ENCODE assay signal across 28 cellular contexts in the genomic region with DNA sequence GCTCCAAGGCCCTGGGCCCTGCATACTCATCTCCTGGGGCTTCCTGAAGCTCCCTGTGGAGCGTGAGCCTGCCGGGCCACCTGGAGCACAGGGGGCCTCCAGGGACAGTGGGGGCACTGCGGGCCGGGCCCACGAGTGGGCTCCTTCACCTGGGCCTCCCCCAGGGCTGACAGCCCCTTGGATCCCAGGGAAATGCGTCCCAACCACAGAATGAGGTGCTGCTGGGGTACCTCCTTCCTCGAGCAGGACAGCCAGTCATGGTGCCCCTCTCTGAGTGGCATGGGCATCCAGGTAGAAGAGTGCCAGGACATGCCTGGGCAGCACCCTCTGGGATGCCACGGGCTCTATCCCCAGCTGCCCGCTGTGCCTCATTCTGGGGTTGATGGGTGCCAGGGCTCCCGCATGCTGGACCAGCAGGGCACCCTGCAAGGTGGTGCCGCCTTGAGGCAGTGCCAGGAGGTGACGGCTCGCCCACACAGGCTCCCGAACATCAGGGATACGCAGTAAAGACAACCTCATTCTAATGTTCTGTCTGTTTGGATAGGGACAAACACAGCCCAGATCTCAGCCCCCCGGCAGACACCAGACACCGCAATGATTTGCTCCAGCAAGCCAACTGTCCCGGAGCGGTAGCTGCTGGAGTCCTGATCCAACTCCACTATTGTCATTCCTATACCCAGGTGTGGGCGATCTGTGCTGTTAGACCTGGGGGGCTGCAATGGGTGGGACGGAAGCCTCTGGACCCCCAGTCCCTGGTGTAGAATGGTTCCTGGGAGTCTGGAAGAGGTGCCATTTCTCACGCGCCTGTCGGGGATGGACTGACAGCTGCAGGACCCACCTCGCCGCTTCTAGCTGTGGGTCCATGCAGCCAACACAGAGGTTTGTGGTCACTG. TPM values are rescaled to one million over a fixed set of nuclear protein-coding genes. Genes with fewer than 3 reads are reported as not detected.
DNase-seq lines count a peak whose midpoint lies in the region; ATAC-seq and TF ChIP-seq lines count a peak whose summit lies in the region.
"Had no signal": no experiment of that assay in that cellular context is flagged by ENCODE, and none has a peak within 500 bp of the region (broad histone marks: within the 10 kb centered on the region; RNA-seq: fewer than 3 reads in every experiment).

No MANE protein-coding gene starts in this region.

- DNase-seq in Caco-2 = peak in 1 of 2 experiments; percentile 34
- DNase-seq in mammary epithelial cell = peak; percentile 10
- DNase-seq in left lung = peak; percentile 14 to 70
- peak; percentile 35 for DNase-seq in sciatic nerve (ENCODE audit: low spot score)
- DNase-seq in activated CD4-positive, alpha-beta T cell treated with anti-CD3 and anti-CD28 coated beads for 1 hour = no peak
- no peak for DNase-seq in stimulated activated CD4-positive, alpha-beta T cell treated with anti-CD3 and anti-CD28 coated beads, Interleukin-1b, Interleukin-23, amount 100 ng/mL, for 48 hours
- DNase-seq in DMS153 (lab: John Stamatoyannopoulos, UW) = no peak
- DNase-seq: activated CD8-positive, alpha-beta memory T cell treated with anti-CD3 and anti-CD28 coated beads, Interleukin-2, amount 10 ng/mL, durations not matched to agents 7 days and 5 days; CD4-positive, alpha-beta memory T cell; cerebellar nuclear complex; effector CD8-positive, alpha-beta T cell; hypothalamus; NCI-H1092; NCI-H2029; NCI-H226; right cardiac atrium; substantia nigra had no signal

- H3K27ac ChIP-seq in mammary epithelial cell (ENCODE audit: insufficient read depth, low read depth, low read length) = no peak overlapping the region
- H3K27ac ChIP-seq in left lung = no peak overlapping the region
- H3K27ac ChIP-seq: esophagus muscularis mucosa, pancreas had no signal

- peak overlapping the region; percentile 55 for H3K27ac Mint-ChIP-seq in Caco-2 (ENCODE audit: unreplicated experiment)
- H3K27ac Mint-ChIP-seq: activated CD8-positive, alpha-beta memory T cell treated with anti-CD3 and anti-CD28 coated beads, Interleukin-2, amount 10 ng/mL, durations not matched to agents 7 days and 5 days; activated naive CD8-positive, alpha-beta T cell; CD4-positive, alpha-beta memory T cell; memory B cell had no signal

- H3K9ac ChIP-seq in mammary epithelial cell (ENCODE audit: insufficient read depth, low read length) = no peak overlapping the region

- no peaks in the 10 kb centered on the region for H4K20me1 ChIP-seq in mammary epithelial cell (ENCODE audit: insufficient read depth, low read length)

- ATAC-seq in left lung (no peak), sciatic nerve (no peak), HG02678 (IDR thresholded peaks at IDR 0.05; ENCODE audit: unreplicated experiment) (no peak)
- ATAC-seq: activated CD8-positive, alpha-beta memory T cell treated with anti-CD3 and anti-CD28 coated beads, Interleukin-2, amount 10 ng/mL, durations not matched to agents 7 days and 5 days; naive thymus-derived CD4-positive, alpha-beta T cell; pancreas; Right ventricle myocardium inferior had no signal

- H3K27me3 ChIP-seq in Caco-2 (replicated peaks; ENCODE audit: control insufficient read depth, insufficient read depth, low read length) = no peaks in the 10 kb centered on the region
- H3K27me3 ChIP-seq in mammary epithelial cell (ENCODE audit: insufficient read depth, low read length) = no peaks in the 10 kb centered on the region
- H3K27me3 ChIP-seq in left lung = peaks cover 0 to 57% of the 10 kb centered on the region in 2 donors
- H3K27me3 ChIP-seq: pancreas had no signal

- dilution Hi-C loops in mammary epithelial cell (cut with HindIII; ENCODE audit: low sequenced_read_pairs) = no loop called here

- H3K36me3 Mint-ChIP-seq in Caco-2 (ENCODE audit: insufficient read depth, unreplicated experiment) = no peaks in the 10 kb centered on the region
- H3K36me3 Mint-ChIP-seq: activated CD8-positive, alpha-beta memory T cell treated with anti-CD3 and anti-CD28 coated beads, Interleukin-2, amount 10 ng/mL, durations not matched to agents 7 days and 5 days; activated naive CD8-positive, alpha-beta T cell; CD4-positive, alpha-beta memory T cell; memory B cell; naive thymus-derived CD4-positive, alpha-beta T cell had no signal

- no peaks in the 10 kb centered on the region for H3K79me2 ChIP-seq in mammary epithelial cell (ENCODE audit: insufficient read depth, low read length)

- BruUV-seq in Caco-2 (replicated peaks; lab: Mats Ljungman, UMichigan) (no TSS peak), mammary epithelial cell (replicated peaks; lab: Mats Ljungman, UMichigan) (no TSS peak)

- intact Hi-C loops in Caco-2 (cut with micrococcal nuclease; ENCODE audit: unreplicated experiment) (no loop called here), mammary epithelial cell (cut with micrococcal nuclease) (no loop called here), left lung (cut with DNase I) (loop anchor here in 1 of 2 donors (10.0 kb wide), 1 partner anchor 179 kb away; the partner anchor contains the start of genes SYT8 and TNNI2), sciatic nerve (cut with DNase I) (no loop called here)

- in situ Hi-C loops in mammary epithelial cell (cut with MboI; ENCODE audit: low sequenced_read_pairs in 2 of 2) = loop anchor here in 1 of 2 donors (5.0 kb wide), 1 partner anchor 497 kb away; no protein-coding TSS in a partner anchor

- H3K4me3 Mint-ChIP-seq in Caco-2 (ENCODE audit: unreplicated experiment) = no peak overlapping the region
- H3K4me3 Mint-ChIP-seq: activated CD8-positive, alpha-beta memory T cell treated with anti-CD3 and anti-CD28 coated beads, Interleukin-2, amount 10 ng/mL, durations not matched to agents 7 days and 5 days; activated naive CD8-positive, alpha-beta T cell; memory B cell; naive thymus-derived CD4-positive, alpha-beta T cell had no signal

- H3K4me1 Mint-ChIP-seq in Caco-2 (ENCODE audit: low read depth, unreplicated experiment) = peaks cover 37% of the 10 kb centered on the region
- H3K4me1 Mint-ChIP-seq: memory B cell had no signal

- H3K4me3 ChIP-seq in Caco-2 (ENCODE audit: low read depth, low read length) (no peak overlapping the region), mammary epithelial cell (replicated peaks in 1 of 3; ENCODE audit: insufficient read depth in 1 of 3, low read depth in 2 of 3, low read length in 3 of 3) (no peak overlapping the region), left lung (no peak overlapping the region)
- H3K4me3 ChIP-seq: esophagus muscularis mucosa, HAP-1, pancreas had no signal

- H3K4me2 ChIP-seq in mammary epithelial cell (ENCODE audit: insufficient read depth, low read depth, low read length) = peak overlapping the region; percentile 1

- H3K4me1 ChIP-seq in Caco-2 = peaks cover 47% of the 10 kb centered on the region
- H3K4me1 ChIP-seq in mammary epithelial cell (ENCODE audit: insufficient read depth, low read length) = peaks cover 18% of the 10 kb centered on the region
- H3K4me1 ChIP-seq in left lung = peaks cover 0 to 5% of the 10 kb centered on the region in 2 donors
- H3K4me1 ChIP-seq: HAP-1, pancreas had no signal

- POLR2A ChIA-PET in Caco-2 (lab: Charles Lee) = no interaction called here

- CTCF ChIA-PET in Caco-2 (lab: Charles Lee) = interaction anchor here (0.6 to 5.5 kb wide), 6 partner anchors 9 to 496 kb away, joined by 3 to 188 read pairs (median 30); partner anchors contain the start of gene SYT8
- CTCF ChIA-PET in mammary epithelial cell (lab: Charles Lee; ENCODE audit: low non-redundant PET) = no interaction called here

- H2AFZ ChIP-seq in mammary epithelial cell (ENCODE audit: low read depth, low read length) = peak overlapping the region; percentile 43

- no peaks in the 10 kb centered on the region for H3K27me3 Mint-ChIP-seq in Caco-2 (ENCODE audit: insufficient read depth, unreplicated experiment)

- WGBS in mammary epithelial cell (ENCODE audit: low coverage, missing lambda C conversion rate) = 57% methylated on average over 21 of the region's 26 CpGs

- no peaks in the 10 kb centered on the region for H3K9me3 ChIP-seq in Caco-2
- H3K9me3 ChIP-seq in mammary epithelial cell (replicated peaks; ENCODE audit: insufficient read depth, low read length) = no peaks in the 10 kb centered on the region
- no peaks in the 10 kb centered on the region for H3K9me3 ChIP-seq in left lung
- H3K9me3 ChIP-seq: esophagus muscularis mucosa, HAP-1, pancreas had no signal

- no peaks in the 10 kb centered on the region for H3K9me3 Mint-ChIP-seq in Caco-2 (ENCODE audit: unreplicated experiment)
- H3K9me3 Mint-ChIP-seq: memory B cell had no signal

- TF ChIP-seq CTCF in Caco-2 (IDR thresholded peaks at IDR 0.05; ENCODE audit: insufficient read depth in 1 of 2, low read depth in 1 of 2, low read length in 1 of 2, severe bottlenecking in 1 of 2, unreplicated experiment in 1 of 2) (no peak), mammary epithelial cell (conservative IDR thresholded peaks at IDR 0.05 in 1 of 2, IDR thresholded peaks at IDR 0.05 in 1 of 2; ENCODE audit: extremely low read depth in 1 of 2, insufficient read depth in 1 of 2, low read depth in 1 of 2, low read length in 2 of 2) (peak in 1 of 2 donors; percentile 26), left lung (IDR thresholded peaks at IDR 0.05) (no peak)

- H3K36me3 ChIP-seq in Caco-2 (ENCODE audit: control insufficient read depth, insufficient read depth, low read length) = no peaks in the 10 kb centered on the region
- no peaks in the 10 kb centered on the region for H3K36me3 ChIP-seq in mammary epithelial cell (ENCODE audit: insufficient read depth, low read length)
- no peaks in the 10 kb centered on the region for H3K36me3 ChIP-seq in left lung
- H3K36me3 ChIP-seq: esophagus muscularis mucosa, HAP-1, pancreas had no signal

RNA-seq across cellular contexts. Expression of gene KRTAP5-5, which starts 25.8 kb away (rescaled TPM):
- total RNA-seq in Caco-2 (2022) = not detected in 2 replicates
- not detected for total RNA-seq in mammary epithelial cell
- polyA plus RNA-seq in mammary epithelial cell = not detected
- not detected for polyA minus RNA-seq in mammary epithelial cell
- total RNA-seq in left lung = not detected
- not detected for total RNA-seq in sciatic nerve
- total RNA-seq: activated CD8-positive, alpha-beta memory T cell treated with anti-CD3 and anti-CD28 coated beads, Interleukin-2, amount 10 ng/mL, durations not matched to agents 7 days and 5 days; CD4-positive, alpha-beta memory T cell; esophagus muscularis mucosa; frontal cortex; LHCN-M2; naive thymus-derived CD4-positive, alpha-beta T cell; OCI-LY7; pancreas; right cardiac atrium; Right ventricle myocardium inferior had no signal
- polyA plus RNA-seq: CD4-positive, alpha-beta memory T cell; naive thymus-derived CD4-positive, alpha-beta T cell; right cardiac atrium had no signal

RNA-seq across cellular contexts. Expression of gene KRTAP5-4, which starts 33.5 kb away (rescaled TPM):
- not detected in 2 replicates for total RNA-seq in Caco-2 (2022)
- not detected for total RNA-seq in mammary epithelial cell
- polyA plus RNA-seq in mammary epithelial cell = not detected
- polyA minus RNA-seq in mammary epithelial cell = not detected
- total RNA-seq in left lung = not detected
- not detected for total RNA-seq in sciatic nerve
- total RNA-seq: activated CD8-positive, alpha-beta memory T cell treated with anti-CD3 and anti-CD28 coated beads, Interleukin-2, amount 10 ng/mL, durations not matched to agents 7 days and 5 days; CD4-positive, alpha-beta memory T cell; esophagus muscularis mucosa; frontal cortex; LHCN-M2; naive thymus-derived CD4-positive, alpha-beta T cell; OCI-LY7; pancreas; right cardiac atrium; Right ventricle myocardium inferior had no signal
- polyA plus RNA-seq: CD4-positive, alpha-beta memory T cell; naive thymus-derived CD4-positive, alpha-beta T cell; pancreas; right cardiac atrium had no signal

RNA-seq across cellular contexts. Expression of gene KRTAP5-6, which starts 41.6 kb away (rescaled TPM):
- total RNA-seq in Caco-2 (2022) = not detected in 2 replicates
- not detected for total RNA-seq in mammary epithelial cell
- polyA plus RNA-seq in mammary epithelial cell = not detected
- polyA minus RNA-seq in mammary epithelial cell = not detected
- not detected for total RNA-seq in left lung
- not detected for total RNA-seq in sciatic nerve
- total RNA-seq: activated CD8-positive, alpha-beta memory T cell treated with anti-CD3 and anti-CD28 coated beads, Interleukin-2, amount 10 ng/mL, durations not matched to agents 7 days and 5 days; CD4-positive, alpha-beta memory T cell; esophagus muscularis mucosa; frontal cortex; LHCN-M2; naive thymus-derived CD4-positive, alpha-beta T cell; OCI-LY7; pancreas; right cardiac atrium; Right ventricle myocardium inferior had no signal
- polyA plus RNA-seq: CD4-positive, alpha-beta memory T cell; naive thymus-derived CD4-positive, alpha-beta T cell; pancreas; right cardiac atrium had no signal

RNA-seq across cellular contexts. Expression of gene KRTAP5-3, which starts 47.2 kb away (rescaled TPM):
- total RNA-seq in Caco-2 (2022) = not detected in 2 replicates
- not detected for total RNA-seq in mammary epithelial cell
- polyA plus RNA-seq in mammary epithelial cell = not detected
- polyA minus RNA-seq in mammary epithelial cell = not detected
- total RNA-seq in left lung = not detected
- not detected for total RNA-seq in sciatic nerve
- total RNA-seq: activated CD8-positive, alpha-beta memory T cell treated with anti-CD3 and anti-CD28 coated beads, Interleukin-2, amount 10 ng/mL, durations not matched to agents 7 days and 5 days; CD4-positive, alpha-beta memory T cell; esophagus muscularis mucosa; frontal cortex; LHCN-M2; naive thymus-derived CD4-positive, alpha-beta T cell; OCI-LY7; pancreas; right cardiac atrium; Right ventricle myocardium inferior had no signal
- polyA plus RNA-seq: CD4-positive, alpha-beta memory T cell; naive thymus-derived CD4-positive, alpha-beta T cell; pancreas; right cardiac atrium had no signal

RNA-seq across cellular contexts. Expression of gene KRTAP5-2, which starts 57.3 kb away (rescaled TPM):
- not detected in 2 replicates for total RNA-seq in Caco-2 (2022)
- not detected for total RNA-seq in mammary epithelial cell
- polyA plus RNA-seq in mammary epithelial cell = not detected
- not detected for polyA minus RNA-seq in mammary epithelial cell
- not detected for total RNA-seq in left lung
- not detected for total RNA-seq in sciatic nerve
- total RNA-seq: activated CD8-positive, alpha-beta memory T cell treated with anti-CD3 and anti-CD28 coated beads, Interleukin-2, amount 10 ng/mL, durations not matched to agents 7 days and 5 days; CD4-positive, alpha-beta memory T cell; esophagus muscularis mucosa; frontal cortex; LHCN-M2; naive thymus-derived CD4-positive, alpha-beta T cell; OCI-LY7; pancreas; right cardiac atrium; Right ventricle myocardium inferior had no signal
- polyA plus RNA-seq: CD4-positive, alpha-beta memory T cell; naive thymus-derived CD4-positive, alpha-beta T cell; right cardiac atrium had no signal

Comparison
In these comparisons a context has a peak if more than half of its experiments do, and no peak if none do; other contexts are left out.
1. DNase-seq: peak in mammary epithelial cell (single experiment), left lung (2 of 2) and sciatic nerve (single experiment); none in activated CD4-positive, alpha-beta T cell treated with anti-CD3 and anti-CD28 coated beads for 1 hour (single experiment), stimulated activated CD4-positive, alpha-beta T cell treated with anti-CD3 and anti-CD28 coated beads, Interleukin-1b, Interleukin-23, amount 100 ng/mL, for 48 hours (single experiment) and DMS153 (single experiment).